ENCODE assay signal across 1 cellular context in the genomic region with DNA sequence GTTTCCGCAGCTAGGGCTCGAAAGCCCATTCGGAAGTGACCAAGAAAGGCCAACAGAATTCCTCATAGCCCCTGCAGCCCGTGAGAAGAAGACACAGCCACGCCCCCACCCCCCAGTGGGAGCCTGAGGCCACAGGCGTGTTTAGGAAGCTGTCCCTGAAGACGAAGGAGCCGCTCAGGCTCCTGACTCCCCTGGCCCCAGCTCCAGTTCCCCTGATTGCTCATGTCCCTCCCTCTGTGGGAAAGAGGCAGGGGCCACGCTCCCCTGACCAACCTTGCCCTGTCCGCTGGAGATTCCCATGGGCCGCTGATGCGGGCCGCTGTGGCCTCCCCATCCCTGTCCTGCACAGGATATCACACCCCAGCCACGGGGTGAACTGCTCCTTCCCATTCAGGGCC.
A peak's percentile ranks its signal among the peaks of the same experiment; 100 is the strongest.
TF ChIP-seq lines count a peak whose summit lies in the region.

No MANE protein-coding gene starts in this region.

TF ChIP-seq in WTC11, 78 proteins besides CTCF, POLR2A, EP300 and RAD21:
- TF ChIP-seq ZNF121 (CRISPR knock-in tag; IDR thresholded peaks at IDR 0.05) (no peak), FOXK1 (CRISPR knock-in tag; IDR thresholded peaks at IDR 0.05) (no peak), ZNF219 (CRISPR knock-in tag; IDR thresholded peaks at IDR 0.05; ENCODE audit: borderline replicate concordance) (no peak), TP53 (CRISPR knock-in tag; IDR thresholded peaks at IDR 0.05) (no peak)
- TF ChIP-seq, protein P1, sequence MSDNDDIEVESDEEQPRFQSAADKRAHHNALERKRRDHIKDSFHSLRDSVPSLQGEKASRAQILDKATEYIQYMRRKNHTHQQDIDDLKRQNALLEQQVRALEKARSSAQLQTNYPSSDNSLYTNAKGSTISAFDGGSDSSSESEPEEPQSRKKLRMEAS (CRISPR knock-in tag; IDR thresholded peaks at IDR 0.05): peak; percentile 28; the same call in 1 of the 2 replicates
- TF ChIP-seq, protein P2, sequence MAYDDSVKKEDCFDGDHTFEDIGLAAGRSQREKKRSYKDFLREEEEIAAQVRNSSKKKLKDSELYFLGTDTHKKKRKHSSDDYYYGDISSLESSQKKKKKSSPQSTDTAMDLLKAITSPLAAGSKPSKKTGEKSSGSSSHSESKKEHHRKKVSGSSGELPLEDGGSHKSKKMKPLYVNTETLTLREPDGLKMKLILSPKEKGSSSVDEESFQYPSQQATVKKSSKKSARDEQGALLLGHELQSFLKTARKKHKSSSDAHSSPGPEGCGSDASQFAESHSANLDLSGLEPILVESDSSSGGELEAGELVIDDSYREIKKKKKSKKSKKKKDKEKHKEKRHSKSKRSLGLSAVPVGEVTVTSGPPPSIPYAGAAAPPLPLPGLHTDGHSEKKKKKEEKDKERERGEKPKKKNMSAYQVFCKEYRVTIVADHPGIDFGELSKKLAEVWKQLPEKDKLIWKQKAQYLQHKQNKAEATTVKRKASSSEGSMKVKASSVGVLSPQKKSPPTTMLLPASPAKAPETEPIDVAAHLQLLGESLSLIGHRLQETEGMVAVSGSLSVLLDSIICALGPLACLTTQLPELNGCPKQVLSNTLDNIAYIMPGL (CRISPR knock-in tag; IDR thresholded peaks at IDR 0.05): no peak
- TF ChIP-seq, protein P3, sequence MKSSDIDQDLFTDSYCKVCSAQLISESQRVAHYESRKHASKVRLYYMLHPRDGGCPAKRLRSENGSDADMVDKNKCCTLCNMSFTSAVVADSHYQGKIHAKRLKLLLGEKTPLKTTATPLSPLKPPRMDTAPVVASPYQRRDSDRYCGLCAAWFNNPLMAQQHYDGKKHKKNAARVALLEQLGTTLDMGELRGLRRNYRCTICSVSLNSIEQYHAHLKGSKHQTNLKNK (CRISPR knock-in tag; IDR thresholded peaks at IDR 0.05): no peak
